In genomic region chr2:26722328-26722727, GRCh38 we compare ENCODE assay signal across 1 cellular context.
TF ChIP-seq lines count a peak whose summit lies in the region.

No MANE protein-coding gene starts in this region.

TF ChIP-seq in K562, 482 proteins besides CTCF, POLR2A, EP300 and RAD21:
- TF ChIP-seq PHF20 (IDR thresholded peaks at IDR 0.05; ENCODE audit: partially characterized antibody) (peak; percentile 47), RBM25 (IDR thresholded peaks at IDR 0.05; ENCODE audit: low read depth, low read length, severe bottlenecking) (peak; percentile 97), SMARCA5 (IDR thresholded peaks at IDR 0.05) (peak; percentile 88; the same call in 1 of the 2 replicates), THRAP3 (IDR thresholded peaks at IDR 0.05; ENCODE audit: borderline replicate concordance) (0 out of 2 replicates have a peak, but pooled peaks have one; percentile 53), NFIC (IDR thresholded peaks at IDR 0.05) (0 out of 2 replicates have a peak, but pooled peaks have one; percentile 21), ADNP (tag; IDR thresholded peaks at IDR 0.05) (peak; percentile 91), KDM1A (IDR thresholded peaks at IDR 0.05) (peak; percentile 87 to 90), HCFC1 (IDR thresholded peaks at IDR 0.05; ENCODE audit: low read depth, low read length) (no peak), CHD4 (IDR thresholded peaks at IDR 0.05; ENCODE audit: insufficient read depth, insufficient replicate concordance, low read depth, low read length, poor library complexity, severe bottlenecking) (peak; percentile 78), ETV1 (tag; conservative IDR thresholded peaks at IDR 0.05; ENCODE audit: low read depth) (0 out of 2 replicates have a peak, but pooled peaks have one; percentile 13), POLR3G (IDR thresholded peaks at IDR 0.05; ENCODE audit: extremely low read depth, insufficient read length, insufficient replicate concordance) (no peak), ZKSCAN8 (CRISPR knock-in tag; IDR thresholded peaks at IDR 0.05) (no peak), BCOR (IDR thresholded peaks at IDR 0.05) (peak; percentile 98), CEBPG (CRISPR knock-in tag; IDR thresholded peaks at IDR 0.05) (no peak), CEBPG (tag; conservative IDR thresholded peaks at IDR 0.05 in 1 of 2, IDR thresholded peaks at IDR 0.05 in 1 of 2) (no peak), CBX3 (IDR thresholded peaks at IDR 0.05; ENCODE audit: borderline replicate concordance in 1 of 2, low read length in 2 of 2) (0 out of 3 replicates have a peak, but pooled peaks of 1 of the 2 experiments have one; percentile 31), HDAC2 (IDR thresholded peaks at IDR 0.05) (peak; percentile 80; the same call in 1 of the 2 replicates)
TF ChIP-seq in K562: peak in this region for 12.
